Comparison of ENCODE assay signal across 11 cellular contexts in the genomic region with DNA sequence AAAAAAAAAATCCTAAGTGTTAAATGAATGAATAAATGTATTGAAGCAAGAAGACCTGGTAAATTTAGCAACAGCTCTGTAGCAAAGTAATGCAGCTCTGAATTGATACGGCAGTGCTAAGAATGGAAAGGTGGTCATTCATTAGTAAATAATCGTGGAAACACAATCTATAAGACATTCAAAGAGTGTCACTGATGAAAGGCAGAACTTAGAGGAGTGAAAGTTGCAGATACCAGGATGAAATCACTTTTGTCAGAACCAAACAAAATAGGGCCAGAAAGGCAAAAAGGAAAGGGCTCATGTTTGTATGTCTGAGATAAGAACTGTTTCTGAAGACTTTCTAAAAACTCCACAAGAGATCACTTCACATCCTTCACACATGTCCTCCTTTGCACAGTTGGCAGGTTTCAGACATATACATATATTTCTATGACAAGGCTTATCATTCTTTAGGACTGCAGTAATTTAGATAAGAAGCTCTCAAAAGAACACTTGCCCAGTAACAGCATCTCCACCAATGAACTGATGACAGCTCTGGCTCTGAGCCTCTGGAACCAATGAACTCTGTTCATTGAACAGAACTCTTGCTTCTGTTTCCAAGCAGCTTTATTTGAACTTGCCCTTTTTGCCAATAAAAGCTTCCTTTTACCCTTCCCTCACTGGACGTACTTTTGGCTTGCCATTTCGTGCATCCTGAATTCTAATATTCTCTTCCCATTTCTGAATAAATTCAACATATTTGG. TPM values are rescaled to one million over a fixed set of nuclear protein-coding genes. Genes with fewer than 3 reads are reported as not detected.
DNase-seq lines count a peak whose midpoint lies in the region; ATAC-seq and TF ChIP-seq lines count a peak whose summit lies in the region.
"Had no signal": no experiment of that assay in that cellular context is flagged by ENCODE, and none has a peak within 500 bp of the region (broad histone marks: within the 10 kb centered on the region; RNA-seq: fewer than 3 reads in every experiment).

No MANE protein-coding gene starts in this region.

- DNase-seq in Right ventricle myocardium inferior (ENCODE audit: missing footprints) = no peak
- no peak for DNase-seq in cardiac septum (ENCODE audit: low spot score)
- DNase-seq in Peyer's patch = peak in 1 of 3 donors; percentile 74
- no peak for DNase-seq in left cardiac atrium
- no peak for DNase-seq in upper lobe of right lung
- no peak for DNase-seq in NCI-H2171 treated with DMSO at 0.1 percent for 48 hours (lab: John Stamatoyannopoulos, UW)
- DNase-seq in NCI-H1105 (lab: John Stamatoyannopoulos, UW) = no peak
- DNase-seq in esophagus muscularis mucosa (ENCODE audit: extremely low spot score) = no peak
- DNase-seq: GOT3 had no signal

- H3K27me3 ChIP-seq in Peyer's patch (no peaks in the 10 kb centered on the region), upper lobe of right lung (no peaks in the 10 kb centered on the region), esophagus muscularis mucosa (no peaks in the 10 kb centered on the region)
- H3K27me3 ChIP-seq: BLaER1 treated with 17β-estradiol and CSF1 and Interleukin-3, amounts not matched to agents 10 nM and 100 nM; foreskin keratinocyte had no signal

- TF ChIP-seq POLR2A in Peyer's patch (IDR thresholded peaks at IDR 0.05) (peak in 1 of 2 donors; percentile 20), esophagus muscularis mucosa (IDR thresholded peaks at IDR 0.05; ENCODE audit: low read depth) (no peak)

- ATAC-seq in Right ventricle myocardium inferior = peak; percentile 29
- ATAC-seq in left cardiac atrium = peak; percentile 16 to 18
- ATAC-seq in upper lobe of right lung = peak; percentile 26
- ATAC-seq: foreskin keratinocyte had no signal

- H3K27ac ChIP-seq in Peyer's patch (peak overlapping the region in 3 of 4 donors; percentile 67 to 87 (median 72)), upper lobe of right lung (peak overlapping the region; percentile 39), esophagus muscularis mucosa (replicated peaks in 1 of 4) (no peak overlapping the region)
- H3K27ac ChIP-seq: BLaER1 treated with 17β-estradiol and CSF1 and Interleukin-3, amounts not matched to agents 10 nM and 100 nM; foreskin keratinocyte had no signal

- intact Hi-C loops in Right ventricle myocardium inferior (cut with DNase I) = no loop called here
- intact Hi-C loops in cardiac septum (cut with DNase I) = no loop called here
- intact Hi-C loops in left cardiac atrium (cut with DNase I) = no loop called here
- intact Hi-C loops in upper lobe of right lung (cut with DNase I) = no loop called here
- intact Hi-C loops in esophagus muscularis mucosa (cut with DNase I) = loop anchor here (5.0 kb wide), 1 partner anchor 38 kb away; no protein-coding TSS in a partner anchor

- no peaks in the 10 kb centered on the region for H3K9me3 ChIP-seq in Peyer's patch
- no peaks in the 10 kb centered on the region for H3K9me3 ChIP-seq in upper lobe of right lung
- no peaks in the 10 kb centered on the region for H3K9me3 ChIP-seq in esophagus muscularis mucosa
- H3K9me3 ChIP-seq: BLaER1 treated with 17β-estradiol and CSF1 and Interleukin-3, amounts not matched to agents 10 nM and 100 nM had no signal

- 39% methylated on average over 4 of the region's 4 CpGs for WGBS in esophagus muscularis mucosa

- TF ChIP-seq EP300 in esophagus muscularis mucosa (IDR thresholded peaks at IDR 0.05) = no peak

- H3K36me3 ChIP-seq in Peyer's patch (no peaks in the 10 kb centered on the region), upper lobe of right lung (no peaks in the 10 kb centered on the region), esophagus muscularis mucosa (no peaks in the 10 kb centered on the region)
- H3K36me3 ChIP-seq: BLaER1 treated with 17β-estradiol and CSF1 and Interleukin-3, amounts not matched to agents 10 nM and 100 nM had no signal

- TF ChIP-seq CTCF in Peyer's patch (IDR thresholded peaks at IDR 0.05) (no peak), upper lobe of right lung (IDR thresholded peaks at IDR 0.05) (no peak), esophagus muscularis mucosa (IDR thresholded peaks at IDR 0.05) (no peak)

- H3K4me1 ChIP-seq in Peyer's patch (peaks cover 0 to 10% (median 3%) of the 10 kb centered on the region in 4 donors), upper lobe of right lung (peaks cover 19% of the 10 kb centered on the region), esophagus muscularis mucosa (peaks cover 0 to 11% (median 10%) of the 10 kb centered on the region in 4 donors)
- H3K4me1 ChIP-seq: foreskin keratinocyte had no signal

- H3K4me3 ChIP-seq in Peyer's patch (no peak overlapping the region), upper lobe of right lung (no peak overlapping the region), esophagus muscularis mucosa (no peak overlapping the region)
- H3K4me3 ChIP-seq: BLaER1 treated with 17β-estradiol and CSF1 and Interleukin-3, amounts not matched to agents 10 nM and 100 nM had no signal

RNA-seq across cellular contexts. Expression of a gene that starts 4.2 kb away (rescaled TPM):
- total RNA-seq in Right ventricle myocardium inferior = 6.2 TPM
- 4.7 TPM for total RNA-seq in cardiac septum
- 10 to 100 TPM; 16.3 to 20.7 (median 18.3) TPM for total RNA-seq in Peyer's patch
- total RNA-seq in left cardiac atrium = 1 to 10 TPM; 6.2 to 7.4 TPM
- 6.0 TPM for total RNA-seq in upper lobe of right lung
- total RNA-seq in esophagus muscularis mucosa = 10 to 100 TPM in 2 of 4 donors, 1 to 10 TPM in 2; 8.6 to 17.8 (median 10.3) TPM

RNA-seq across cellular contexts. Expression of a gene that starts 8.3 kb away (rescaled TPM):
- total RNA-seq in Right ventricle myocardium inferior (918 TPM), cardiac septum (612 TPM), Peyer's patch (1,000 to 10,000 TPM; 1,474 to 8,142 (median 3,050) TPM), left cardiac atrium (1,000 to 10,000 TPM in 1 of 2 donors, 100 to 1,000 TPM in 1; 895 to 1,080 TPM), upper lobe of right lung (1,185 TPM), esophagus muscularis mucosa (1,000 to 10,000 TPM in 3 of 4 donors, 100 to 1,000 TPM in 1; 795 to 7,884 (median 5,092) TPM)

RNA-seq across cellular contexts. Expression of a gene that starts 25.9 kb away (rescaled TPM):
- total RNA-seq in Right ventricle myocardium inferior = 138 TPM
- 135 TPM for total RNA-seq in cardiac septum
- total RNA-seq in Peyer's patch = 100 to 1,000 TPM; 117 to 225 (median 169) TPM
- total RNA-seq in left cardiac atrium = 100 to 1,000 TPM; 131 to 149 TPM
- 157 TPM for total RNA-seq in upper lobe of right lung
- 100 to 1,000 TPM; 200 to 323 (median 277) TPM for total RNA-seq in esophagus muscularis mucosa

RNA-seq across cellular contexts. Expression of a gene that starts 26.1 kb away (rescaled TPM):
- total RNA-seq in Right ventricle myocardium inferior (10.8 TPM), cardiac septum (20.0 TPM), Peyer's patch (10 to 100 TPM; 12.4 to 76.4 (median 39.6) TPM), left cardiac atrium (10 to 100 TPM; 16.6 to 24.7 TPM), upper lobe of right lung (27.1 TPM), esophagus muscularis mucosa (10 to 100 TPM; 20.3 to 29.5 (median 24.1) TPM)

RNA-seq across cellular contexts. Expression of a gene that starts 40.5 kb away (rescaled TPM):
- total RNA-seq in Right ventricle myocardium inferior (6.1 TPM), cardiac septum (4.8 TPM), Peyer's patch (10 to 100 TPM; 10.7 to 17.4 (median 16.3) TPM), left cardiac atrium (1 to 10 TPM; 4.9 to 7.0 TPM), upper lobe of right lung (5.6 TPM), esophagus muscularis mucosa (1 to 10 TPM; 6.5 to 8.8 (median 7.6) TPM)

Comparison
In these comparisons a context has a peak if more than half of its experiments do, and no peak if none do; other contexts are left out.
1. H3K27ac ChIP-seq: peak in Peyer's patch (3 of 4) and upper lobe of right lung (single experiment); none in esophagus muscularis mucosa (0 of 4).
2. Peak in every context shown above with its lines, with median percentiles within 50 percentile points of each other: ATAC-seq.